11 cellular contexts compared by ENCODE assay signal in genomic region chr10:72162978-72163377, GRCh38. TPM values are rescaled to one million over a fixed set of nuclear protein-coding genes. Genes with fewer than 3 reads are reported as not detected.
A peak's percentile ranks its signal among the peaks of the same experiment; 100 is the strongest.
DNase-seq lines count a peak whose midpoint lies in the region; ATAC-seq and TF ChIP-seq lines count a peak whose summit lies in the region.
"Had no signal": no experiment of that assay in that cellular context is flagged by ENCODE, and none has a peak within 500 bp of the region (broad histone marks: within the 10 kb centered on the region; RNA-seq: fewer than 3 reads in every experiment).

No MANE protein-coding gene starts in this region.

- H3K36me3 ChIP-seq in A673 (ENCODE audit: insufficient read depth, low read length, poor library complexity, severe bottlenecking) (no peaks in the 10 kb centered on the region), stomach (peaks cover 8 to 25% (median 18%) of the 10 kb centered on the region in 4 donors)

- BruUV-seq in A673 (replicated peaks; lab: Mats Ljungman, UMichigan), result no TSS peak

- H3K27ac ChIP-seq in A673 (ENCODE audit: low read depth, low read length, poor library complexity, severe bottlenecking) (no peak overlapping the region), stomach (no peak overlapping the region)

- DNase-seq in A673 (ENCODE audit: low spot score) (peak; percentile 18), OCI-M1 (lab: John Stamatoyannopoulos, UW) (peak; percentile 72), choroid plexus epithelial cell (ENCODE audit: low read depth) (peak; percentile 68), NCI-H82 treated with DMSO at 0.1 percent for 48 hours (lab: John Stamatoyannopoulos, UW; ENCODE audit: unreplicated experiment) (no peak), stomach (no peak), type B pancreatic cell (ENCODE audit: extremely low spot score, unreplicated experiment) (no peak)
- DNase-seq: Calu3, NCI-H1436 treated with DMSO at 0.1 percent for 48 hours had no signal

- peaks cover 18% of the 10 kb centered on the region for H3K36me3 Mint-ChIP-seq in type B pancreatic cell

- ATAC-seq in GM18520 (IDR thresholded peaks at IDR 0.05; ENCODE audit: unreplicated experiment) (peak; percentile 87), HG03521 (IDR thresholded peaks at IDR 0.05; ENCODE audit: unreplicated experiment) (no peak)
- ATAC-seq: GM23338 had no signal

- H3K4me1 ChIP-seq in A673 (ENCODE audit: insufficient read depth, low read length, poor library complexity, severe bottlenecking) (peaks cover 17% of the 10 kb centered on the region), stomach (peaks cover 5 to 22% (median 7%) of the 10 kb centered on the region in 4 donors)

- no peak overlapping the region for H3K4me3 Mint-ChIP-seq in type B pancreatic cell
- H3K4me3 Mint-ChIP-seq: GM23338 had no signal

- POLR2A ChIA-PET in A673 (lab: Charles Lee; ENCODE audit: low non-redundant PET), result no interaction called here

- no peaks in the 10 kb centered on the region for H3K9me3 Mint-ChIP-seq in type B pancreatic cell
- H3K9me3 Mint-ChIP-seq: GM23338 had no signal

- H3K27ac Mint-ChIP-seq in type B pancreatic cell, result no peak overlapping the region
- H3K27ac Mint-ChIP-seq: GM23338 had no signal

- intact Hi-C loops in A673 (cut with micrococcal nuclease; ENCODE audit: unreplicated experiment), result no loop called here
- intact Hi-C loops in stomach (cut with DNase I; ENCODE audit: low total_unique reads), result no loop called here

- peaks cover 13% of the 10 kb centered on the region for H3K4me1 Mint-ChIP-seq in type B pancreatic cell (ENCODE audit: unreplicated experiment)
- H3K4me1 Mint-ChIP-seq: GM23338 had no signal

- TF ChIP-seq EP300 in stomach (IDR thresholded peaks at IDR 0.05), result no peak

- no peak overlapping the region for H3K4me3 ChIP-seq in A673 (ENCODE audit: low read depth, low read length, poor library complexity, severe bottlenecking)
- H3K4me3 ChIP-seq in choroid plexus epithelial cell (ENCODE audit: low read depth, low read length), result no peak overlapping the region
- H3K4me3 ChIP-seq in stomach, result no peak overlapping the region
- H3K4me3 ChIP-seq: GM23338 had no signal

- WGBS in stomach, 5 donors, result 72 to 92% (median 82%) methylated on average over 1 of the region's 1 CpG

- no peaks in the 10 kb centered on the region for H3K27me3 Mint-ChIP-seq in type B pancreatic cell

- H3K9me3 ChIP-seq in A673 (ENCODE audit: low read depth, low read length, poor library complexity, severe bottlenecking) (no peaks in the 10 kb centered on the region), stomach (no peaks in the 10 kb centered on the region)

- no peaks in the 10 kb centered on the region for H3K27me3 ChIP-seq in A673 (replicated peaks; ENCODE audit: insufficient read depth, low read depth, low read length, poor library complexity)
- H3K27me3 ChIP-seq in stomach, result no peaks in the 10 kb centered on the region

- no peak for TF ChIP-seq POLR2A in stomach (IDR thresholded peaks at IDR 0.05)

- CTCF ChIA-PET in A673 (lab: Charles Lee), result no interaction called here

- TF ChIP-seq CTCF in A673 (conservative IDR thresholded peaks at IDR 0.05; ENCODE audit: low read depth, low read length), result no peak
- TF ChIP-seq CTCF in choroid plexus epithelial cell (conservative IDR thresholded peaks at IDR 0.05; ENCODE audit: low read depth, low read length), result no peak
- no peak for TF ChIP-seq CTCF in stomach (IDR thresholded peaks at IDR 0.05)
- TF ChIP-seq CTCF in type B pancreatic cell (conservative IDR thresholded peaks at IDR 0.05), result no peak

RNA-seq across cellular contexts. Expression of gene ANAPC16, which starts 52.8 kb away (rescaled TPM):
- 57.6 and 62.5 TPM in 2 replicates for total RNA-seq in A673 (2021)
- 100 to 1,000 TPM in 2 of 5 donors, 10 to 100 TPM in 3; 12.7 to 104 (median 68.8) TPM for total RNA-seq in stomach
- 100 to 1,000 TPM; 164 to 231 (median 170) TPM for polyA plus RNA-seq in stomach
- 79.2 and 86.3 TPM in 2 replicates for total RNA-seq in type B pancreatic cell (ENCODE audit: low replicate concordance)

RNA-seq across cellular contexts. Expression of gene ASCC1, which starts 53.1 kb away (rescaled TPM):
- 40.2 and 43.1 TPM in 2 replicates for total RNA-seq in A673 (2021)
- total RNA-seq in stomach, result 100 to 1,000 TPM in 1 of 5 donors, 10 to 100 TPM in 2, 1 to 10 TPM in 2; 4.3 to 142 (median 19.4) TPM
- polyA plus RNA-seq in stomach, result 10 to 100 TPM in 2 of 3 donors, 1 to 10 TPM in 1; 8.4 to 14.7 (median 12.5) TPM
- 30.4 and 32.8 TPM in 2 replicates for total RNA-seq in type B pancreatic cell (ENCODE audit: low replicate concordance)

Comparison
In these comparisons a context has a peak if more than half of its experiments do, and no peak if none do; other contexts are left out.
1. DNase-seq: peak in A673 (single experiment), OCI-M1 (single experiment) and choroid plexus epithelial cell (single experiment); none in NCI-H82 treated with DMSO at 0.1 percent for 48 hours (single experiment), stomach (single experiment) and type B pancreatic cell (single experiment).